ENCODE assay signal across 1 cellular context in the genomic region with DNA sequence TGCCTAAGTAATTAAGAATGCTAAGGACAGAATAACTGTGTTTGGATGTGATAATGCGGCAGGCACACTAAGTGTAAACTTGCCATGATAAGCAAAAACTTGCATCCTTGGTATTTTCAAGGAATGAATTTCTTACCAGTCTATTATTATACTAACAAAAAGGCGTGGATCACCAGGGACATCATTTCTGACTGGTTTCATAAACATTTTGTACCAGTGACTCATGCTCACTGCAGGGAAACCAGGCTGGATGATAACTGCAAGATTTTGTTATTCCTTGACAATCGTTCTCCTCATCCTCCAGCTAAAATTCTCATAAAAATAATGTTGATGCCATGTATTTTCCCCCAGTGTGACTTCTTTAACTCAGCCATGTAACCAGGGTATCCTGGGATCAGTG.
TF ChIP-seq lines count a peak whose summit lies in the region.

No MANE protein-coding gene starts in this region.

TF ChIP-seq in K562, 482 proteins besides CTCF, POLR2A, EP300 and RAD21 (continued from another document):
- TF ChIP-seq NR4A1 (CRISPR knock-in tag; IDR thresholded peaks at IDR 0.05) (no peak), NR4A1 (tag; IDR thresholded peaks at IDR 0.05) (no peak), PBX2 (CRISPR knock-in tag; IDR thresholded peaks at IDR 0.05; ENCODE audit: low read depth) (no peak), PBX2 (tag; conservative IDR thresholded peaks at IDR 0.05; ENCODE audit: low read depth) (no peak), KAT7 (CRISPR knock-in tag; IDR thresholded peaks at IDR 0.05; ENCODE audit: borderline replicate concordance) (no peak), ZSCAN29 (IDR thresholded peaks at IDR 0.05) (no peak), GATA2 (CRISPR knock-in tag; IDR thresholded peaks at IDR 0.05) (no peak)
TF ChIP-seq in K562: peak in this region for 0.
